1 cellular context compared by ENCODE assay signal in genomic region chr2:223626713-223627112, GRCh38.
TF ChIP-seq lines count a peak whose summit lies in the region.

No MANE protein-coding gene starts in this region.

TF ChIP-seq in IMR-90, 13 proteins besides CTCF, POLR2A, EP300 and RAD21 (continued from another document):
- TF ChIP-seq, protein P1, sequence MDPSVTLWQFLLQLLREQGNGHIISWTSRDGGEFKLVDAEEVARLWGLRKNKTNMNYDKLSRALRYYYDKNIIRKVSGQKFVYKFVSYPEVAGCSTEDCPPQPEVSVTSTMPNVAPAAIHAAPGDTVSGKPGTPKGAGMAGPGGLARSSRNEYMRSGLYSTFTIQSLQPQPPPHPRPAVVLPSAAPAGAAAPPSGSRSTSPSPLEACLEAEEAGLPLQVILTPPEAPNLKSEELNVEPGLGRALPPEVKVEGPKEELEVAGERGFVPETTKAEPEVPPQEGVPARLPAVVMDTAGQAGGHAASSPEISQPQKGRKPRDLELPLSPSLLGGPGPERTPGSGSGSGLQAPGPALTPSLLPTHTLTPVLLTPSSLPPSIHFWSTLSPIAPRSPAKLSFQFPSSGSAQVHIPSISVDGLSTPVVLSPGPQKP (IDR thresholded peaks at IDR 0.05; ENCODE audit: borderline replicate concordance, low read depth, low read length) = no peak
- TF ChIP-seq MXI1 (IDR thresholded peaks at IDR 0.05; ENCODE audit: borderline replicate concordance, low read depth, low read length) = no peak
- no peak for TF ChIP-seq MAFK (IDR thresholded peaks at IDR 0.05; ENCODE audit: low read depth, low read length)
- TF ChIP-seq RFX5 (IDR thresholded peaks at IDR 0.05; ENCODE audit: low read depth, low read length) = no peak
- TF ChIP-seq RCOR1 (IDR thresholded peaks at IDR 0.05; ENCODE audit: insufficient replicate concordance, low read length) = no peak
- TF ChIP-seq, protein P2, sequence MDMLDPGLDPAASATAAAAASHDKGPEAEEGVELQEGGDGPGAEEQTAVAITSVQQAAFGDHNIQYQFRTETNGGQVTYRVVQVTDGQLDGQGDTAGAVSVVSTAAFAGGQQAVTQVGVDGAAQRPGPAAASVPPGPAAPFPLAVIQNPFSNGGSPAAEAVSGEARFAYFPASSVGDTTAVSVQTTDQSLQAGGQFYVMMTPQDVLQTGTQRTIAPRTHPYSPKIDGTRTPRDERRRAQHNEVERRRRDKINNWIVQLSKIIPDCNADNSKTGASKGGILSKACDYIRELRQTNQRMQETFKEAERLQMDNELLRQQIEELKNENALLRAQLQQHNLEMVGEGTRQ (IDR thresholded peaks at IDR 0.05; ENCODE audit: low read depth, low read length) = no peak
- no peak for TF ChIP-seq NFE2L2 (IDR thresholded peaks at IDR 0.05; ENCODE audit: low read depth, low read length)
- TF ChIP-seq CHD1 (IDR thresholded peaks at IDR 0.05; ENCODE audit: low read depth, low read length) = no peak
- TF ChIP-seq MAZ (IDR thresholded peaks at IDR 0.05; ENCODE audit: borderline replicate concordance, low read depth, low read length) = no peak
- no peak for TF ChIP-seq SMC3 (IDR thresholded peaks at IDR 0.05; ENCODE audit: low read depth, low read length)
- no peak for TF ChIP-seq FOS (IDR thresholded peaks at IDR 0.05; ENCODE audit: low read depth, low read length)
TF ChIP-seq in IMR-90: peak in this region for 0.
